1 cellular context compared by ENCODE assay signal in the genomic region with DNA sequence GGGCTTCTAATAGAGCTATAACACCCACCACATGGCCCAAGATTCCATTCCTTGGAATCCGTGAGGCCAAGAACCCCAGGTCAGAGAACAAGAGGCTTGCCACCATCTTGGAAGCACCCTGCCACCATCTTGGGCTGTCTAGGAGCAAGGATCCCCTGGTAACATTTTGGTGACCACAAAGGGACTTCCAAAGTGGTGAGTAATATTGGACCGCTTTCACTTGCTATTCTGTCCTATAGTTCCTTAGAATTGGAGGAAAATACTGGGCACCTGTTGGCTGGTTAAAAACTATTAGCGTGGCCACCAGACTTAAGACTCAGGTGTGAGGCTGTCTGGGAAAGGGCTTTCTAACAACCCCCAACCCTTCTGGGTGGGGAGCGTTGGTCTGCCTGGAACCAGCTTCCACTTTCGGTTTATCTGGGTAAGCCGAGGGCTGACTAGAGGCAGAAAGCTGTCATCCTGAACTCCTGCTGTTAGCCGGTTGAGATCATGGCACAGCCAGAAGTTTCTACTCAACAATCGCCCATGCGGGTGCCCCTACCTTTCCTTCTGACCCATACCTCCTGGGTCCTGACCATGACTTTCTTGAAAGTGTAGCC. TPM values are rescaled to one million over a fixed set of nuclear protein-coding genes. Genes with fewer than 3 reads are reported as not detected.
"Had no signal": no experiment of that assay in that cellular context is flagged by ENCODE, and none has a peak within 500 bp of the region (broad histone marks: within the 10 kb centered on the region; RNA-seq: fewer than 3 reads in every experiment).

No MANE protein-coding gene starts in this region.

RNA-seq across cellular contexts. Expression of a gene that starts 13.3 kb away (rescaled TPM):
- polyA plus RNA-seq: naive thymus-derived CD4-positive, alpha-beta T cell had no signal
